Comparison of ENCODE assay signal across 8 cellular contexts in genomic region chr6:85323435-85324040, GRCh38.
A peak's percentile ranks its signal among the peaks of the same experiment; 100 is the strongest.
DNase-seq lines count a peak whose midpoint lies in the region; ATAC-seq and TF ChIP-seq lines count a peak whose summit lies in the region.

No MANE protein-coding gene starts in this region.

- H3K4me1 ChIP-seq in HAP-1, result no peaks in the 10 kb centered on the region

- TF ChIP-seq CTCF in GM06990 (IDR thresholded peaks at IDR 0.05; ENCODE audit: insufficient read depth, low read length, poor library complexity, severe bottlenecking) (peak; percentile 92), glutamatergic neuron (IDR thresholded peaks at IDR 0.05; ENCODE audit: partially characterized antibody, unreplicated experiment) (peak; percentile 84)

- H3K27ac Mint-ChIP-seq in glutamatergic neuron (ENCODE audit: unreplicated experiment), result no peak overlapping the region

- no peak for ATAC-seq in HG02840 (IDR thresholded peaks at IDR 0.05; ENCODE audit: low FRiP score, unreplicated experiment)

- H3K36me3 ChIP-seq in GM06990 (ENCODE audit: control insufficient read depth, insufficient read depth, low read length), result no peaks in the 10 kb centered on the region
- H3K36me3 ChIP-seq in HAP-1 (replicated peaks), result no peaks in the 10 kb centered on the region
- no peaks in the 10 kb centered on the region for H3K36me3 ChIP-seq in MG63

- no peaks in the 10 kb centered on the region for H3K36me3 Mint-ChIP-seq in glutamatergic neuron (ENCODE audit: unreplicated experiment)

- in situ Hi-C loops in HAP-1 (cut with MboI; ENCODE audit: low sequenced_read_pairs), result no loop called here

- H3K4me3 ChIP-seq in GM06990 (replicated peaks; ENCODE audit: low read depth, low read length) (no peak overlapping the region), HAP-1 (no peak overlapping the region), MG63 (no peak overlapping the region)

- no peaks in the 10 kb centered on the region for H3K27me3 ChIP-seq in GM06990 (replicated peaks; ENCODE audit: control insufficient read depth, insufficient read depth, low read length)
- H3K27me3 ChIP-seq in HAP-1 (ENCODE audit: low read depth), result no peaks in the 10 kb centered on the region
- H3K27me3 ChIP-seq in MG63, result no peaks in the 10 kb centered on the region

- no peak overlapping the region for H3K4me3 Mint-ChIP-seq in glutamatergic neuron (ENCODE audit: unreplicated experiment)

- DNase-seq in GM06990 (ENCODE audit: extremely low read depth, insufficient read length), result peak; percentile 6
- peak; percentile 25 to 87 for DNase-seq in HAP-1 (ENCODE audit: low spot score in 2 of 2)
- peak; percentile 64 for DNase-seq in MG63
- DNase-seq in SHP77 treated with DMSO at 0.1 percent for 48 hours (lab: John Stamatoyannopoulos, UW), result peak; percentile 40
- peak in 3 of 4 experiments; percentile 27 to 33 (median 32) for DNase-seq in activated naive CD4-positive, alpha-beta T cell (lab: John Stamatoyannopoulos, UW)
- DNase-seq in glutamatergic neuron, result peak; percentile 87
- DNase-seq in renal cortical epithelial cell (ENCODE audit: low read depth), result peak; percentile 66

- no peaks in the 10 kb centered on the region for H3K9me3 Mint-ChIP-seq in glutamatergic neuron (ENCODE audit: unreplicated experiment)

- H3K27me3 Mint-ChIP-seq in glutamatergic neuron (ENCODE audit: unreplicated experiment), result peaks cover 6% of the 10 kb centered on the region

- no peaks in the 10 kb centered on the region for H3K4me1 Mint-ChIP-seq in glutamatergic neuron (ENCODE audit: low read depth, unreplicated experiment)

- H3K9me3 ChIP-seq in HAP-1, result no peaks in the 10 kb centered on the region
- peaks cover 2% of the 10 kb centered on the region; the same call in 1 of the 2 replicates for H3K9me3 ChIP-seq in MG63

Comparison
In these comparisons a context has a peak if more than half of its experiments do, and no peak if none do; other contexts are left out.
1. DNase-seq: peak in every context shown above with its lines; median percentile 87 in glutamatergic neuron; 66 in renal cortical epithelial cell; 64 in MG63; 56 in HAP-1; 40 in SHP77 treated with DMSO at 0.1 percent for 48 hours; 32 in activated naive CD4-positive, alpha-beta T cell; 6 in GM06990.